1 cellular context compared by ENCODE assay signal in genomic region chr14:49582211-49582977, GRCh38.
A peak's percentile ranks its signal among the peaks of the same experiment; 100 is the strongest.
TF ChIP-seq lines count a peak whose summit lies in the region.

No MANE protein-coding gene starts in this region.

TF ChIP-seq in H1, 55 proteins besides CTCF, POLR2A, EP300 and RAD21:
- TF ChIP-seq CTBP2 (IDR thresholded peaks at IDR 0.05; ENCODE audit: borderline replicate concordance, insufficient read depth, insufficient read length, low read length) (no peak), NANOG (IDR thresholded peaks at IDR 0.05; ENCODE audit: insufficient read depth, low read depth, low read length, poor library complexity, severe bottlenecking) (no peak), TEAD4 (IDR thresholded peaks at IDR 0.05; ENCODE audit: low read depth, low read length) (no peak), GTF2F1 (IDR thresholded peaks at IDR 0.05; ENCODE audit: borderline replicate concordance, low read depth, low read length) (peak; percentile 61; the same call in 1 of the 2 replicates), POLR2AphosphoS5 (IDR thresholded peaks at IDR 0.05; ENCODE audit: low read depth, low read length) (peak; percentile 99), CEBPB (IDR thresholded peaks at IDR 0.05; ENCODE audit: low read depth, low read length) (no peak), CHD7 (IDR thresholded peaks at IDR 0.05; ENCODE audit: insufficient replicate concordance, low read length) (peak; percentile 54), HDAC2 (IDR thresholded peaks at IDR 0.05; ENCODE audit: borderline replicate concordance in 1 of 2, low read depth in 2 of 2, low read length in 2 of 2) (no peak), YY1 (IDR thresholded peaks at IDR 0.05; ENCODE audit: low read depth, low read length) (no peak), TBP (IDR thresholded peaks at IDR 0.05; ENCODE audit: low read depth, low read length) (no peak), MAX (IDR thresholded peaks at IDR 0.05) (no peak), TAF7 (optimal IDR thresholded peaks at IDR 0.05; ENCODE audit: borderline replicate concordance, low read depth, low read length) (peak; percentile 45), ATF2 (IDR thresholded peaks at IDR 0.05; ENCODE audit: low read length) (peak; percentile 63; the same call in 1 of the 2 replicates), HDAC6 (IDR thresholded peaks at IDR 0.05; ENCODE audit: low read depth, low read length) (no peak), SIX5 (IDR thresholded peaks at IDR 0.05; ENCODE audit: low read depth, low read length) (no peak), CBX5 (IDR thresholded peaks at IDR 0.05; ENCODE audit: low read depth, low read length) (no peak), SP1 (IDR thresholded peaks at IDR 0.05; ENCODE audit: low read depth, low read length) (no peak), BRCA1 (IDR thresholded peaks at IDR 0.05; ENCODE audit: low read depth, low read length) (no peak; the same call in 1 of the 2 replicates), KDM4A (IDR thresholded peaks at IDR 0.05; ENCODE audit: low read depth, low read length, severe bottlenecking) (no peak), ZNF274 (IDR thresholded peaks at IDR 0.05; ENCODE audit: borderline replicate concordance, extremely low read depth, low read length) (no peak), CHD2 (IDR thresholded peaks at IDR 0.05; ENCODE audit: low read length) (0 out of 2 replicates have a peak, but pooled peaks have one; percentile 44), SP4 (IDR thresholded peaks at IDR 0.05; ENCODE audit: low read length) (peak; percentile 74; the same call in 1 of the 2 replicates), JUND (IDR thresholded peaks at IDR 0.05; ENCODE audit: low read length) (no peak)
